Comparison of ENCODE assay signal across 27 cellular contexts in genomic region chr3:20230954-20231353, GRCh38.
"Had no signal": no experiment of that assay in that cellular context is flagged by ENCODE, and none has a peak within 500 bp of the region (broad histone marks: within the 10 kb centered on the region; RNA-seq: fewer than 3 reads in every experiment).

No MANE protein-coding gene starts in this region.

- H3K4me1 ChIP-seq: adrenal gland had no signal

- DNase-seq: activated CD4-positive, alpha-beta memory T cell treated with anti-CD3 and anti-CD28 coated beads for 36 hours; activated CD4-positive, alpha-beta T cell treated with anti-CD3 and anti-CD28 coated beads for 36 hours; activated CD4-positive, alpha-beta T cell treated with anti-CD3 and anti-CD28 coated beads, Interleukin-2, amount 10 ng/mL, durations not matched to agents 24 days and 14 days; activated CD4-positive, CD25-positive, alpha-beta regulatory T cell; activated CD4-positive, CD25-positive, alpha-beta regulatory T cell treated with anti-CD3 and anti-CD28 coated beads, Interleukin-2, amount 50 U/mL, for 72 hours; activated CD8-positive, alpha-beta memory T cell treated with anti-CD3 and anti-CD28 coated beads, Interleukin-2, amount 10 ng/mL, durations not matched to agents 7 days and 5 days; activated CD8-positive, alpha-beta memory T cell treated with anti-CD3 and anti-CD28 coated beads, Interleukin-2, amount 50 U/mL, for 4 hours; activated CD8-positive, alpha-beta T cell treated with anti-CD3 and anti-CD28 coated beads, Interleukin-2, amount 10 ng/mL, durations not matched to agents 7 days and 5 days; activated effector memory CD4-positive, alpha-beta T cell treated with anti-CD3 and anti-CD28 coated beads, Interleukin-2, amount 50 U/mL, for 16 hours; activated naive CD4-positive, alpha-beta T cell treated with anti-CD3 and anti-CD28 coated beads for 36 hours; activated naive CD8-positive, alpha-beta T cell treated with anti-CD3 and anti-CD28 coated beads for 36 hours; activated naive CD8-positive, alpha-beta T cell treated with anti-CD3 and anti-CD28 coated beads, Interleukin-2, amount 50 U/mL, for 24 hours; activated T-cell treated with anti-CD3 and anti-CD28 coated beads, Interleukin-2, amount 50 U/mL, for 1 hour; activated T-cell treated with anti-CD3 and anti-CD28 coated beads, Interleukin-2, amount 50 U/mL, for 48 hours; adrenal gland; amygdala; aorta; body of pancreas; dorsolateral prefrontal cortex; effector memory CD4-positive, alpha-beta T cell; endodermal cell; foreskin fibroblast; head of caudate nucleus; T-helper 2 cell had no signal

- H3K27me3 ChIP-seq: adrenal gland, body of pancreas had no signal

- FAIRE-seq: frontal cortex had no signal

- H3K9me3 ChIP-seq: adrenal gland, body of pancreas had no signal

- ATAC-seq: activated CD4-positive, alpha-beta T cell treated with anti-CD3 and anti-CD28 coated beads for 36 hours; activated CD8-positive, alpha-beta memory T cell treated with anti-CD3 and anti-CD28 coated beads, Interleukin-2, amount 10 ng/mL, durations not matched to agents 7 days and 5 days; activated CD8-positive, alpha-beta T cell treated with anti-CD3 and anti-CD28 coated beads, Interleukin-2, amount 10 ng/mL, durations not matched to agents 7 days and 5 days; activated naive CD8-positive, alpha-beta T cell treated with anti-CD3 and anti-CD28 coated beads, Interleukin-2, amount 50 U/mL, for 24 hours; body of pancreas; esophagus mucosa had no signal

- H3K4me3 ChIP-seq: adrenal gland, body of pancreas, coronary artery, dorsolateral prefrontal cortex had no signal

- H3K36me3 ChIP-seq: adrenal gland had no signal

- H3K27ac ChIP-seq: adrenal gland, body of pancreas, coronary artery, dorsolateral prefrontal cortex had no signal
